In genomic region chr1:189496768-189497167, GRCh38 we compare ENCODE assay signal across 23 cellular contexts.
"Had no signal": no experiment of that assay in that cellular context is flagged by ENCODE, and none has a peak within 500 bp of the region (broad histone marks: within the 10 kb centered on the region; RNA-seq: fewer than 3 reads in every experiment).

No MANE protein-coding gene starts in this region.

- H3K4me1 Mint-ChIP-seq: activated CD4-positive, alpha-beta T cell treated with anti-CD3 and anti-CD28 coated beads, Interleukin-2, amount 10 ng/mL, durations not matched to agents 7 days and 5 days; activated CD8-positive, alpha-beta memory T cell treated with anti-CD3 and anti-CD28 coated beads, Interleukin-2, amount 10 ng/mL, durations not matched to agents 7 days and 5 days; activated naive CD4-positive, alpha-beta T cell treated with anti-CD3 and anti-CD28 coated beads, Interleukin-2, amount 10 ng/mL, durations not matched to agents 7 days and 5 days; naive thymus-derived CD4-positive, alpha-beta T cell; neural crest cell; stimulated activated memory B cell treated with anti-CD40 and anti-IgM and Interleukin-4, amounts not matched to agents 10 μg/mL and 1 μg/mL and 100 μg/mL, for 72 hours had no signal

- H3K4me1 ChIP-seq: body of pancreas, lower lobe of right lung, sigmoid colon, stomach, suprapubic skin, tibial nerve, vagina had no signal

- H3K9me3 ChIP-seq: body of pancreas, lower lobe of right lung, sigmoid colon, stomach, suprapubic skin, tibial nerve, vagina had no signal

- H3K27ac Mint-ChIP-seq: activated CD4-positive, alpha-beta T cell treated with anti-CD3 and anti-CD28 coated beads, Interleukin-2, amount 10 ng/mL, durations not matched to agents 7 days and 5 days; activated CD8-positive, alpha-beta memory T cell treated with anti-CD3 and anti-CD28 coated beads, Interleukin-2, amount 10 ng/mL, durations not matched to agents 7 days and 5 days; activated CD8-positive, alpha-beta T cell treated with anti-CD3 and anti-CD28 coated beads for 36 hours; activated naive CD4-positive, alpha-beta T cell treated with anti-CD3 and anti-CD28 coated beads, Interleukin-2, amount 10 ng/mL, durations not matched to agents 7 days and 5 days; naive thymus-derived CD4-positive, alpha-beta T cell; stimulated activated memory B cell treated with anti-CD40 and anti-IgM and Interleukin-4, amounts not matched to agents 10 μg/mL and 1 μg/mL and 100 μg/mL, for 72 hours had no signal

- H3K4me3 Mint-ChIP-seq: activated CD4-positive, alpha-beta T cell treated with anti-CD3 and anti-CD28 coated beads, Interleukin-2, amount 10 ng/mL, durations not matched to agents 7 days and 5 days; activated CD8-positive, alpha-beta memory T cell treated with anti-CD3 and anti-CD28 coated beads, Interleukin-2, amount 10 ng/mL, durations not matched to agents 7 days and 5 days; activated CD8-positive, alpha-beta T cell treated with anti-CD3 and anti-CD28 coated beads for 36 hours; activated naive CD4-positive, alpha-beta T cell treated with anti-CD3 and anti-CD28 coated beads, Interleukin-2, amount 10 ng/mL, durations not matched to agents 7 days and 5 days; naive thymus-derived CD4-positive, alpha-beta T cell; neural crest cell; stimulated activated memory B cell treated with anti-CD40 and anti-IgM and Interleukin-4, amounts not matched to agents 10 μg/mL and 1 μg/mL and 100 μg/mL, for 72 hours had no signal

- H3K27me3 Mint-ChIP-seq: activated CD4-positive, alpha-beta T cell treated with anti-CD3 and anti-CD28 coated beads, Interleukin-2, amount 10 ng/mL, durations not matched to agents 7 days and 5 days; activated CD8-positive, alpha-beta memory T cell treated with anti-CD3 and anti-CD28 coated beads, Interleukin-2, amount 10 ng/mL, durations not matched to agents 7 days and 5 days; activated CD8-positive, alpha-beta T cell treated with anti-CD3 and anti-CD28 coated beads for 36 hours; activated naive CD4-positive, alpha-beta T cell treated with anti-CD3 and anti-CD28 coated beads, Interleukin-2, amount 10 ng/mL, durations not matched to agents 7 days and 5 days; naive thymus-derived CD4-positive, alpha-beta T cell; stimulated activated memory B cell treated with anti-CD40 and anti-IgM and Interleukin-4, amounts not matched to agents 10 μg/mL and 1 μg/mL and 100 μg/mL, for 72 hours had no signal

- DNase-seq: activated CD4-positive, alpha-beta T cell treated with anti-CD3 and anti-CD28 coated beads, Interleukin-2, amount 10 ng/mL, durations not matched to agents 7 days and 5 days; activated CD4-positive, CD25-positive, alpha-beta regulatory T cell treated with anti-CD3 and anti-CD28 coated beads, Interleukin-2, amount 50 U/mL, for 72 hours; activated CD8-positive, alpha-beta memory T cell treated with anti-CD3 and anti-CD28 coated beads, Interleukin-2, amount 10 ng/mL, durations not matched to agents 7 days and 5 days; activated CD8-positive, alpha-beta T cell treated with anti-CD3 and anti-CD28 coated beads for 36 hours; activated effector memory CD4-positive, alpha-beta T cell treated with anti-CD3 and anti-CD28 coated beads, Interleukin-2, amount 50 U/mL, for 16 hours; activated naive CD4-positive, alpha-beta T cell treated with anti-CD3 and anti-CD28 coated beads, Interleukin-2, amount 10 ng/mL, durations not matched to agents 7 days and 5 days; activated T-cell treated with anti-CD3 and anti-CD28 coated beads for 4 hours; body of pancreas; foreskin fibroblast; lower lobe of right lung; naive thymus-derived CD4-positive, alpha-beta T cell; posterior cingulate gyrus; sigmoid colon; stimulated activated CD4-positive, alpha-beta T cell treated with anti-CD3 and anti-CD28 coated beads, Interleukin-15, amount 100 ng/mL, for 24 hours; stomach; WERI-Rb-1 had no signal

- H3K4me3 ChIP-seq: body of pancreas, lower lobe of right lung, sigmoid colon, smooth muscle cell, stomach, suprapubic skin, tibial nerve, vagina had no signal

- FAIRE-seq: keratinocyte had no signal

- H3K9me3 Mint-ChIP-seq: activated CD4-positive, alpha-beta T cell treated with anti-CD3 and anti-CD28 coated beads, Interleukin-2, amount 10 ng/mL, durations not matched to agents 7 days and 5 days; neural crest cell; stimulated activated memory B cell treated with anti-CD40 and anti-IgM and Interleukin-4, amounts not matched to agents 10 μg/mL and 1 μg/mL and 100 μg/mL, for 72 hours had no signal

- H3K27ac ChIP-seq: body of pancreas, lower lobe of right lung, sigmoid colon, stomach, suprapubic skin, tibial nerve, vagina, WERI-Rb-1 had no signal

- H3K4me2 ChIP-seq: smooth muscle cell had no signal

- ATAC-seq: activated CD8-positive, alpha-beta memory T cell treated with anti-CD3 and anti-CD28 coated beads, Interleukin-2, amount 10 ng/mL, durations not matched to agents 7 days and 5 days; activated CD8-positive, alpha-beta T cell treated with anti-CD3 and anti-CD28 coated beads for 36 hours; body of pancreas; lower lobe of right lung; naive thymus-derived CD4-positive, alpha-beta T cell; stimulated activated memory B cell treated with anti-CD40 and anti-IgM and Interleukin-4, amounts not matched to agents 10 μg/mL and 1 μg/mL and 100 μg/mL, for 72 hours had no signal

- H3K36me3 ChIP-seq: lower lobe of right lung, sigmoid colon, stomach, suprapubic skin, tibial nerve, vagina, WERI-Rb-1 had no signal

- H3K27me3 ChIP-seq: body of pancreas, sigmoid colon, stomach, suprapubic skin, tibial nerve, vagina had no signal

- H3K36me3 Mint-ChIP-seq: activated CD8-positive, alpha-beta memory T cell treated with anti-CD3 and anti-CD28 coated beads, Interleukin-2, amount 10 ng/mL, durations not matched to agents 7 days and 5 days; activated naive CD4-positive, alpha-beta T cell treated with anti-CD3 and anti-CD28 coated beads, Interleukin-2, amount 10 ng/mL, durations not matched to agents 7 days and 5 days; naive thymus-derived CD4-positive, alpha-beta T cell; stimulated activated memory B cell treated with anti-CD40 and anti-IgM and Interleukin-4, amounts not matched to agents 10 μg/mL and 1 μg/mL and 100 μg/mL, for 72 hours had no signal
